Comparison of ENCODE assay signal across 1 cellular context in the genomic region with DNA sequence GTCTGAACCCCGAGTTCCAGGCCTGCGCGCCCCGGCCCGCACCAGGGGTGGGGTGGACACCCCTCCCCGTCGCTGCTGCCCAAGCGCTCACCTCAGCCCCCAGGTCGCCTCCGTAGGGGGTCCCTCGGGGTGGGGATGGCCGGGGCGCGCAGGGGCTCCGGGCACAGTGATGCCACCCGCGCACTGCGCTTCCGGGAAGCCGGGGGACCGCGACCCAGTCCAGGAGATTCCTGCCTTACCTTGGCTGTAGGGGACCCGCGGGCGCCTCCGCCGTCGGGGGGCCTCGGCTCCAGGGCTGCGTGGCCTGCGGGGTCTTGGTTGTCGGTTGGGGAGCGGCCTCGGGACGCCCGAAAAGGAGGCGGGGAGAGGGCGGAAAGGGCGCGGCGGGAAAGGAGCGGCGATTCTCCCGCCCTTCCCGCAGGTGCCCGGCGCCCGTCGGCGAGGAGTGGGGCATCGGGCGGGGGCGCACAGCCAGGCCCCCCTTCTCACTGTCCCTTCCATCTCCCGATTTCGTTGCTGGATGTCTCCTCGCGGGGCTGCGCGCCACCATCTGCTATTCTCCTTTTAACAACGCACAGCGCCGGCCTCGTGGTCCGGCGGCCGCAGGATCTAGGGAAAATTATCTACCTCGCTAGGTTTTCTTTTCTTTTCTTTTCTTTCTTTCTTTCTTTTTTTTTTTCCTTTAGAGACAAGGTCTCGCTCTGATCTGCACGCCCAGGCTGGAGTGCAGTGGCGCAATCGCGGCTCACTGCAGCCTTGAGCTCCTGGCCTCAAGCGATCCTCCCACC.
TF ChIP-seq lines count a peak whose summit lies in the region.

A gene (minus strand): TSS at position 355 of the 788 bp plus-strand sequence. CDS start 3,323 bp downstream, outside the sequence.

TF ChIP-seq in HepG2, 621 proteins besides CTCF, POLR2A, EP300 and RAD21 (continued from another document and continues in another):
- TF ChIP-seq, protein P1, sequence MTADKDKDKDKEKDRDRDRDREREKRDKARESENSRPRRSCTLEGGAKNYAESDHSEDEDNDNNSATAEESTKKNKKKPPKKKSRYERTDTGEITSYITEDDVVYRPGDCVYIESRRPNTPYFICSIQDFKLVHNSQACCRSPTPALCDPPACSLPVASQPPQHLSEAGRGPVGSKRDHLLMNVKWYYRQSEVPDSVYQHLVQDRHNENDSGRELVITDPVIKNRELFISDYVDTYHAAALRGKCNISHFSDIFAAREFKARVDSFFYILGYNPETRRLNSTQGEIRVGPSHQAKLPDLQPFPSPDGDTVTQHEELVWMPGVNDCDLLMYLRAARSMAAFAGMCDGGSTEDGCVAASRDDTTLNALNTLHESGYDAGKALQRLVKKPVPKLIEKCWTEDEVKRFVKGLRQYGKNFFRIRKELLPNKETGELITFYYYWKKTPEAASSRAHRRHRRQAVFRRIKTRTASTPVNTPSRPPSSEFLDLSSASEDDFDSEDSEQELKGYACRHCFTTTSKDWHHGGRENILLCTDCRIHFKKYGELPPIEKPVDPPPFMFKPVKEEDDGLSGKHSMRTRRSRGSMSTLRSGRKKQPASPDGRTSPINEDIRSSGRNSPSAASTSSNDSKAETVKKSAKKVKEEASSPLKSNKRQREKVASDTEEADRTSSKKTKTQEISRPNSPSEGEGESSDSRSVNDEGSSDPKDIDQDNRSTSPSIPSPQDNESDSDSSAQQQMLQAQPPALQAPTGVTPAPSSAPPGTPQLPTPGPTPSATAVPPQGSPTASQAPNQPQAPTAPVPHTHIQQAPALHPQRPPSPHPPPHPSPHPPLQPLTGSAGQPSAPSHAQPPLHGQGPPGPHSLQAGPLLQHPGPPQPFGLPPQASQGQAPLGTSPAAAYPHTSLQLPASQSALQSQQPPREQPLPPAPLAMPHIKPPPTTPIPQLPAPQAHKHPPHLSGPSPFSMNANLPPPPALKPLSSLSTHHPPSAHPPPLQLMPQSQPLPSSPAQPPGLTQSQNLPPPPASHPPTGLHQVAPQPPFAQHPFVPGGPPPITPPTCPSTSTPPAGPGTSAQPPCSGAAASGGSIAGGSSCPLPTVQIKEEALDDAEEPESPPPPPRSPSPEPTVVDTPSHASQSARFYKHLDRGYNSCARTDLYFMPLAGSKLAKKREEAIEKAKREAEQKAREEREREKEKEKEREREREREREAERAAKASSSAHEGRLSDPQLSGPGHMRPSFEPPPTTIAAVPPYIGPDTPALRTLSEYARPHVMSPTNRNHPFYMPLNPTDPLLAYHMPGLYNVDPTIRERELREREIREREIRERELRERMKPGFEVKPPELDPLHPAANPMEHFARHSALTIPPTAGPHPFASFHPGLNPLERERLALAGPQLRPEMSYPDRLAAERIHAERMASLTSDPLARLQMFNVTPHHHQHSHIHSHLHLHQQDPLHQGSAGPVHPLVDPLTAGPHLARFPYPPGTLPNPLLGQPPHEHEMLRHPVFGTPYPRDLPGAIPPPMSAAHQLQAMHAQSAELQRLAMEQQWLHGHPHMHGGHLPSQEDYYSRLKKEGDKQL (CRISPR knock-in tag; IDR thresholded peaks at IDR 0.05; ENCODE audit: low read depth) = no peak
- TF ChIP-seq TP53 (CRISPR knock-in tag; conservative IDR thresholded peaks at IDR 0.05) (0 out of 2 replicates have a peak, but pooled peaks have one; percentile 45), XRCC5 (optimal IDR thresholded peaks at IDR 0.05; ENCODE audit: low read length) (no peak), ZNF589 (CRISPR knock-in tag; conservative IDR thresholded peaks at IDR 0.05) (0 out of 2 replicates have a peak, but pooled peaks have one; percentile 35), CENPX (CRISPR knock-in tag; IDR thresholded peaks at IDR 0.05) (no peak), ZFP36 (IDR thresholded peaks at IDR 0.05; ENCODE audit: borderline replicate concordance, low read depth, low read length, partially characterized antibody) (no peak), ZZZ3 (CRISPR knock-in tag; IDR thresholded peaks at IDR 0.05; ENCODE audit: borderline replicate concordance) (no peak), DMAP1 (CRISPR knock-in tag; IDR thresholded peaks at IDR 0.05) (peak; percentile 52; the same call in 1 of the 2 replicates), ZSCAN12 (CRISPR knock-in tag; IDR thresholded peaks at IDR 0.05) (peak; percentile 74; the same call in 1 of the 2 replicates), FOXP1 (IDR thresholded peaks at IDR 0.05) (no peak), FOXP1 (CRISPR knock-in tag; IDR thresholded peaks at IDR 0.05) (no peak), NONO (IDR thresholded peaks at IDR 0.05) (no peak), NONO (CRISPR knock-in tag; conservative IDR thresholded peaks at IDR 0.05) (no peak; the same call in 1 of the 2 replicates), MAFK (conservative IDR thresholded peaks at IDR 0.05 in 1 of 2, IDR thresholded peaks at IDR 0.05 in 1 of 2; ENCODE audit: low read length in 2 of 2) (no peak), SMC3 (IDR thresholded peaks at IDR 0.05; ENCODE audit: low read length) (no peak), MAFF (IDR thresholded peaks at IDR 0.05; ENCODE audit: low read depth, low read length) (no peak), ZNF264 (CRISPR knock-in tag; IDR thresholded peaks at IDR 0.05) (no peak), ZNF883 (CRISPR knock-in tag; IDR thresholded peaks at IDR 0.05; ENCODE audit: not compliant biosample characterization) (peak; percentile 70), ZNF431 (CRISPR knock-in tag; IDR thresholded peaks at IDR 0.05; ENCODE audit: borderline replicate concordance, low read depth) (no peak), ZFP37 (CRISPR knock-in tag; IDR thresholded peaks at IDR 0.05; ENCODE audit: borderline replicate concordance) (peak; percentile 56; the same call in 1 of the 2 replicates), KAT7 (CRISPR knock-in tag; IDR thresholded peaks at IDR 0.05; ENCODE audit: borderline replicate concordance) (no peak), ZNF563 (CRISPR knock-in tag; IDR thresholded peaks at IDR 0.05) (0 out of 2 replicates have a peak, but pooled peaks have one; percentile 60), ADNP (CRISPR knock-in tag; IDR thresholded peaks at IDR 0.05) (peak; percentile 72; the same call in 1 of the 2 replicates), ZNF224 (CRISPR knock-in tag; IDR thresholded peaks at IDR 0.05) (no peak), TOPORS (CRISPR knock-in tag; IDR thresholded peaks at IDR 0.05) (0 out of 2 replicates have a peak, but pooled peaks have one; percentile 11), ZNF558 (CRISPR knock-in tag; IDR thresholded peaks at IDR 0.05; ENCODE audit: borderline replicate concordance) (peak; percentile 84; the same call in 1 of the 2 replicates), HOXA3 (CRISPR knock-in tag; IDR thresholded peaks at IDR 0.05) (no peak), ZMYM3 (CRISPR knock-in tag; IDR thresholded peaks at IDR 0.05) (peak; percentile 91), AKAP8 (CRISPR knock-in tag; IDR thresholded peaks at IDR 0.05) (no peak), CBX1 (IDR thresholded peaks at IDR 0.05; ENCODE audit: low read depth) (no peak), ZNF766 (CRISPR knock-in tag; IDR thresholded peaks at IDR 0.05; ENCODE audit: borderline replicate concordance) (peak; percentile 49; the same call in 1 of the 2 replicates), ZFAT (CRISPR knock-in tag; conservative IDR thresholded peaks at IDR 0.05) (no peak; the same call in 1 of the 2 replicates), ZNF136 (CRISPR knock-in tag; IDR thresholded peaks at IDR 0.05; ENCODE audit: low read depth) (no peak), MTF2 (CRISPR knock-in tag; IDR thresholded peaks at IDR 0.05; ENCODE audit: borderline replicate concordance) (no peak; the same call in 1 of the 2 replicates)
- TF ChIP-seq, protein P2, sequence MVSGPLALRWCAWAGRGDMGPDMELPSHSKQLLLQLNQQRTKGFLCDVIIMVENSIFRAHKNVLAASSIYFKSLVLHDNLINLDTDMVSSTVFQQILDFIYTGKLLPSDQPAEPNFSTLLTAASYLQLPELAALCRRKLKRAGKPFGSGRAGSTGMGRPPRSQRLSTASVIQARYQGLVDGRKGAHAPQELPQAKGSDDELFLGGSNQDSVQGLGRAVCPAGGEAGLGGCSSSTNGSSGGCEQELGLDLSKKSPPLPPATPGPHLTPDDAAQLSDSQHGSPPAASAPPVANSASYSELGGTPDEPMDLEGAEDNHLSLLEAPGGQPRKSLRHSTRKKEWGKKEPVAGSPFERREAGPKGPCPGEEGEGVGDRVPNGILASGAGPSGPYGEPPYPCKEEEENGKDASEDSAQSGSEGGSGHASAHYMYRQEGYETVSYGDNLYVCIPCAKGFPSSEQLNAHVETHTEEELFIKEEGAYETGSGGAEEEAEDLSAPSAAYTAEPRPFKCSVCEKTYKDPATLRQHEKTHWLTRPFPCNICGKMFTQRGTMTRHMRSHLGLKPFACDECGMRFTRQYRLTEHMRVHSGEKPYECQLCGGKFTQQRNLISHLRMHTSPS (CRISPR knock-in tag; IDR thresholded peaks at IDR 0.05; ENCODE audit: low read depth) = peak; percentile 60
- TF ChIP-seq, protein P3, sequence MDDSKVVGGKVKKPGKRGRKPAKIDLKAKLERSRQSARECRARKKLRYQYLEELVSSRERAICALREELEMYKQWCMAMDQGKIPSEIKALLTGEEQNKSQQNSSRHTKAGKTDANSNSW (CRISPR knock-in tag; IDR thresholded peaks at IDR 0.05; ENCODE audit: borderline replicate concordance) = no peak; the same call in 1 of the 2 replicates
- TF ChIP-seq, protein P4, sequence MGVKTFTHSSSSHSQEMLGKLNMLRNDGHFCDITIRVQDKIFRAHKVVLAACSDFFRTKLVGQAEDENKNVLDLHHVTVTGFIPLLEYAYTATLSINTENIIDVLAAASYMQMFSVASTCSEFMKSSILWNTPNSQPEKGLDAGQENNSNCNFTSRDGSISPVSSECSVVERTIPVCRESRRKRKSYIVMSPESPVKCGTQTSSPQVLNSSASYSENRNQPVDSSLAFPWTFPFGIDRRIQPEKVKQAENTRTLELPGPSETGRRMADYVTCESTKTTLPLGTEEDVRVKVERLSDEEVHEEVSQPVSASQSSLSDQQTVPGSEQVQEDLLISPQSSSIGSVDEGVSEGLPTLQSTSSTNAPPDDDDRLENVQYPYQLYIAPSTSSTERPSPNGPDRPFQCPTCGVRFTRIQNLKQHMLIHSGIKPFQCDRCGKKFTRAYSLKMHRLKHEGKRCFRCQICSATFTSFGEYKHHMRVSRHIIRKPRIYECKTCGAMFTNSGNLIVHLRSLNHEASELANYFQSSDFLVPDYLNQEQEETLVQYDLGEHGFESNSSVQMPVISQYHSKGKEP (CRISPR knock-in tag; IDR thresholded peaks at IDR 0.05) = no peak
- TF ChIP-seq, protein P5, sequence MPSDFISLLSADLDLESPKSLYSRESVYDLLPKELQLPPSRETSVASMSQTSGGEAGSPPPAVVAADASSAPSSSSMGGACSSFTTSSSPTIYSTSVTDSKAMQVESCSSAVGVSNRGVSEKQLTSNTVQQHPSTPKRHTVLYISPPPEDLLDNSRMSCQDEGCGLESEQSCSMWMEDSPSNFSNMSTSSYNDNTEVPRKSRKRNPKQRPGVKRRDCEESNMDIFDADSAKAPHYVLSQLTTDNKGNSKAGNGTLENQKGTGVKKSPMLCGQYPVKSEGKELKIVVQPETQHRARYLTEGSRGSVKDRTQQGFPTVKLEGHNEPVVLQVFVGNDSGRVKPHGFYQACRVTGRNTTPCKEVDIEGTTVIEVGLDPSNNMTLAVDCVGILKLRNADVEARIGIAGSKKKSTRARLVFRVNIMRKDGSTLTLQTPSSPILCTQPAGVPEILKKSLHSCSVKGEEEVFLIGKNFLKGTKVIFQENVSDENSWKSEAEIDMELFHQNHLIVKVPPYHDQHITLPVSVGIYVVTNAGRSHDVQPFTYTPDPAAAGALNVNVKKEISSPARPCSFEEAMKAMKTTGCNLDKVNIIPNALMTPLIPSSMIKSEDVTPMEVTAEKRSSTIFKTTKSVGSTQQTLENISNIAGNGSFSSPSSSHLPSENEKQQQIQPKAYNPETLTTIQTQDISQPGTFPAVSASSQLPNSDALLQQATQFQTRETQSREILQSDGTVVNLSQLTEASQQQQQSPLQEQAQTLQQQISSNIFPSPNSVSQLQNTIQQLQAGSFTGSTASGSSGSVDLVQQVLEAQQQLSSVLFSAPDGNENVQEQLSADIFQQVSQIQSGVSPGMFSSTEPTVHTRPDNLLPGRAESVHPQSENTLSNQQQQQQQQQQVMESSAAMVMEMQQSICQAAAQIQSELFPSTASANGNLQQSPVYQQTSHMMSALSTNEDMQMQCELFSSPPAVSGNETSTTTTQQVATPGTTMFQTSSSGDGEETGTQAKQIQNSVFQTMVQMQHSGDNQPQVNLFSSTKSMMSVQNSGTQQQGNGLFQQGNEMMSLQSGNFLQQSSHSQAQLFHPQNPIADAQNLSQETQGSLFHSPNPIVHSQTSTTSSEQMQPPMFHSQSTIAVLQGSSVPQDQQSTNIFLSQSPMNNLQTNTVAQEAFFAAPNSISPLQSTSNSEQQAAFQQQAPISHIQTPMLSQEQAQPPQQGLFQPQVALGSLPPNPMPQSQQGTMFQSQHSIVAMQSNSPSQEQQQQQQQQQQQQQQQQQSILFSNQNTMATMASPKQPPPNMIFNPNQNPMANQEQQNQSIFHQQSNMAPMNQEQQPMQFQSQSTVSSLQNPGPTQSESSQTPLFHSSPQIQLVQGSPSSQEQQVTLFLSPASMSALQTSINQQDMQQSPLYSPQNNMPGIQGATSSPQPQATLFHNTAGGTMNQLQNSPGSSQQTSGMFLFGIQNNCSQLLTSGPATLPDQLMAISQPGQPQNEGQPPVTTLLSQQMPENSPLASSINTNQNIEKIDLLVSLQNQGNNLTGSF (CRISPR knock-in tag; IDR thresholded peaks at IDR 0.05) = peak; percentile 73; the same call in 1 of the 2 replicates
- TF ChIP-seq, protein P6, sequence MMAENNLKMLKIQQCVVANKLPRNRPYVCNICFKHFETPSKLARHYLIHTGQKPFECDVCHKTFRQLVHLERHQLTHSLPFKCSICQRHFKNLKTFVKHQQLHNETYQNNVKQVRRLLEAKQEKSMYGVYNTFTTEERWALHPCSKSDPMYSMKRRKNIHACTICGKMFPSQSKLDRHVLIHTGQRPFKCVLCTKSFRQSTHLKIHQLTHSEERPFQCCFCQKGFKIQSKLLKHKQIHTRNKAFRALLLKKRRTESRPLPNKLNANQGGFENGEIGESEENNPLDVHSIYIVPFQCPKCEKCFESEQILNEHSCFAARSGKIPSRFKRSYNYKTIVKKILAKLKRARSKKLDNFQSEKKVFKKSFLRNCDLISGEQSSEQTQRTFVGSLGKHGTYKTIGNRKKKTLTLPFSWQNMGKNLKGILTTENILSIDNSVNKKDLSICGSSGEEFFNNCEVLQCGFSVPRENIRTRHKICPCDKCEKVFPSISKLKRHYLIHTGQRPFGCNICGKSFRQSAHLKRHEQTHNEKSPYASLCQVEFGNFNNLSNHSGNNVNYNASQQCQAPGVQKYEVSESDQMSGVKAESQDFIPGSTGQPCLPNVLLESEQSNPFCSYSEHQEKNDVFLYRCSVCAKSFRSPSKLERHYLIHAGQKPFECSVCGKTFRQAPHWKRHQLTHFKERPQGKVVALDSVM (CRISPR knock-in tag; IDR thresholded peaks at IDR 0.05) = peak; percentile 100
- TF ChIP-seq, protein P7, sequence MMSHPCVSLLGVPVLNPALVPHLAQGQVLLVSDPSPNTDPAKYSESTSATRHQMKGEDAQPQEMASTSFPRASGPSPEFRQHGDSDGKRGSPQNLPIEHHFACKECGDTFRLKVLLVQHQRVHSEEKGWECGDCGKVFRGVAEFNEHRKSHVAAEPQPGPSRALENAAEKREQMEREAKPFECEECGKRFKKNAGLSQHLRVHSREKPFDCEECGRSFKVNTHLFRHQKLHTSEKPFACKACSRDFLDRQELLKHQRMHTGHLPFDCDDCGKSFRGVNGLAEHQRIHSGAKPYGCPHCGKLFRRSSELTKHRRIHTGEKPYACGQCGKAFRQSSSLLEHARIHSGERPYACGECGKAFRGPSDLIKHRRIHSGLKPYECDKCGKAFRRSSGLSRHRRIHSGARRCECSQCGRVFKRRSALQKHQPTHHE (CRISPR knock-in tag; IDR thresholded peaks at IDR 0.05; ENCODE audit: borderline replicate concordance) = no peak
